7 cellular contexts compared by ENCODE assay signal in genomic region chr2:88773233-88774028, GRCh38.
A peak's percentile ranks its signal among the peaks of the same experiment; 100 is the strongest.
DNase-seq lines count a peak whose midpoint lies in the region; ATAC-seq, FAIRE-seq and TF ChIP-seq lines count a peak whose summit lies in the region.
"Not testable (repeated sequence)": the region's sequence is repeated elsewhere in the genome, so short reads cannot be mapped to it uniquely, and the experiment has no call there.

No MANE protein-coding gene starts in this region.

- 52 to 57% methylated on average over 7 of the region's 7 CpGs for WGBS in pancreas, 2 donors
- WGBS in aorta, 2 donors = 60 to 62% methylated on average over 7 of the region's 7 CpGs

- not testable (repeated sequence) for H3K4me1 ChIP-seq in pancreas; aorta (ENCODE audit: control insufficient read depth in 1 of 2, insufficient read depth in 2 of 2, low read length in 2 of 2)

- H3K27ac ChIP-seq in pancreas; aorta (ENCODE audit: low read depth in 1 of 2, low read length in 2 of 2): not testable (repeated sequence)

- not testable (repeated sequence) for H3K4me1 Mint-ChIP-seq in stimulated activated effector memory CD8-positive, alpha-beta T cell treated with anti-CD3 and anti-CD28 coated beads, Interleukin-12 subunit alpha, Interleukin-12 subunit beta, amount 100 ng/mL, for 72 hours

- H3K36me3 ChIP-seq in pancreas; aorta (ENCODE audit: control insufficient read depth in 1 of 2, insufficient read depth in 2 of 2, low read length in 1 of 2): not testable (repeated sequence)

- H3K27ac Mint-ChIP-seq in stimulated activated effector memory CD8-positive, alpha-beta T cell treated with anti-CD3 and anti-CD28 coated beads, Interleukin-12 subunit alpha, Interleukin-12 subunit beta, amount 100 ng/mL, for 72 hours = not testable (repeated sequence)

- FAIRE-seq in H54 (lab: Jason Lieb, UNC) = peak; percentile 75
- FAIRE-seq in pancreas (lab: Jason Lieb, UNC) = peak; percentile 47

- DNase-seq in H54 (ENCODE audit: insufficient read length, low spot score); left ventricle myocardium superior; pancreas; stimulated activated effector memory CD8-positive, alpha-beta T cell treated with anti-CD3 and anti-CD28 coated beads, Interleukin-12 subunit alpha, Interleukin-12 subunit beta, amount 100 ng/mL, for 72 hours (ENCODE audit: low spot score in 2 of 2); aorta: not testable (repeated sequence)
- DNase-seq in medulla oblongata (ENCODE audit: extremely low spot score) = peak; percentile 12

- not testable (repeated sequence) for TF ChIP-seq CTCF in pancreas (IDR thresholded peaks at IDR 0.05)

- H3K36me3 Mint-ChIP-seq in stimulated activated effector memory CD8-positive, alpha-beta T cell treated with anti-CD3 and anti-CD28 coated beads, Interleukin-12 subunit alpha, Interleukin-12 subunit beta, amount 100 ng/mL, for 72 hours = not testable (repeated sequence)

- ATAC-seq in esophagus mucosa (peak; percentile 52), left ventricle myocardium superior (peak; percentile 20), aorta (ENCODE audit: low FRiP score) (peak; percentile 84)
- not testable (repeated sequence) for ATAC-seq in pancreas
- ATAC-seq in stimulated activated effector memory CD8-positive, alpha-beta T cell treated with anti-CD3 and anti-CD28 coated beads, Interleukin-12 subunit alpha, Interleukin-12 subunit beta, amount 100 ng/mL, for 72 hours = peak; percentile 24

- H3K27me3 ChIP-seq in pancreas; aorta (ENCODE audit: control insufficient read depth in 1 of 2, insufficient read depth in 2 of 2, low read length in 1 of 2): not testable (repeated sequence)

- H3K4me3 ChIP-seq in pancreas; aorta (ENCODE audit: low read length in 2 of 2): not testable (repeated sequence)

- intact Hi-C loops in left ventricle myocardium superior (cut with micrococcal nuclease); pancreas (cut with DNase I); aorta (cut with DNase I): not testable (repeated sequence)

- not testable (repeated sequence) for H3K4me3 Mint-ChIP-seq in stimulated activated effector memory CD8-positive, alpha-beta T cell treated with anti-CD3 and anti-CD28 coated beads, Interleukin-12 subunit alpha, Interleukin-12 subunit beta, amount 100 ng/mL, for 72 hours

- not testable (repeated sequence) for H3K9me3 ChIP-seq in pancreas; aorta (ENCODE audit: control insufficient read depth, low read length)

- TF ChIP-seq POLR2A in H54 (IDR thresholded peaks at IDR 0.05; ENCODE audit: low read depth, low read length) = not testable (repeated sequence)

- H3K9me3 Mint-ChIP-seq in stimulated activated effector memory CD8-positive, alpha-beta T cell treated with anti-CD3 and anti-CD28 coated beads, Interleukin-12 subunit alpha, Interleukin-12 subunit beta, amount 100 ng/mL, for 72 hours = not testable (repeated sequence)
